19 cellular contexts compared by ENCODE assay signal in genomic region chr9:136323420-136323819, GRCh38. TPM values are rescaled to one million over a fixed set of nuclear protein-coding genes. Genes with fewer than 3 reads are reported as not detected.
DNase-seq lines count a peak whose midpoint lies in the region; TF ChIP-seq lines count a peak whose summit lies in the region.
"Had no signal": no experiment of that assay in that cellular context is flagged by ENCODE, and none has a peak within 500 bp of the region (broad histone marks: within the 10 kb centered on the region; RNA-seq: fewer than 3 reads in every experiment).

No MANE protein-coding gene starts in this region.

- dilution Hi-C loops in mammary epithelial cell (cut with HindIII; ENCODE audit: low sequenced_read_pairs): no loop called here

- intact Hi-C loops in mammary epithelial cell (cut with micrococcal nuclease) (no loop called here), A673 (cut with micrococcal nuclease; ENCODE audit: unreplicated experiment) (no loop called here)

- peak overlapping the region in 1 of 3 experiments; percentile 68 for H3K4me3 Mint-ChIP-seq in nephron
- H3K4me3 Mint-ChIP-seq: activated CD4-positive, alpha-beta T cell treated with anti-CD3 and anti-CD28 coated beads, Interleukin-2, amount 10 ng/mL, durations not matched to agents 24 days and 14 days; dendritic cell treated with granulocyte-macrophage colony-stimulating factor and Interleukin-4, amounts not matched to agents 40 ng/mL and 50 ng/mL, for 4 days had no signal

- H3K4me2 ChIP-seq in mammary epithelial cell (ENCODE audit: insufficient read depth, low read depth, low read length): peak overlapping the region; percentile 26

- H3K36me3 ChIP-seq in mammary epithelial cell (ENCODE audit: insufficient read depth, low read length): no peaks in the 10 kb centered on the region
- H3K36me3 ChIP-seq in A673 (ENCODE audit: insufficient read depth, low read length, poor library complexity, severe bottlenecking): no peaks in the 10 kb centered on the region
- H3K36me3 ChIP-seq: breast epithelium had no signal

- peak; percentile 38 for DNase-seq in NCI-H146 (lab: John Stamatoyannopoulos, UW)
- no peak for DNase-seq in NCI-H146 treated with DMSO at 0.1 percent for 48 hours (lab: John Stamatoyannopoulos, UW; ENCODE audit: unreplicated experiment)
- DNase-seq in NCI-H1105 (lab: John Stamatoyannopoulos, UW): peak; percentile 51
- peak; percentile 51 for DNase-seq in mammary epithelial cell
- DNase-seq in GF-D8 (lab: John Stamatoyannopoulos, UW): no peak
- no peak for DNase-seq in NOMO-1 (lab: John Stamatoyannopoulos, UW; ENCODE audit: unreplicated experiment in 2 of 2)
- DNase-seq in A673 (ENCODE audit: low spot score): no peak
- DNase-seq: activated CD4-positive, alpha-beta T cell treated with anti-CD3 and anti-CD28 coated beads, Interleukin-2, amount 10 ng/mL, durations not matched to agents 24 days and 14 days; foreskin melanocyte; hypothalamus; mesendoderm; NCI-H2227 treated with DMSO at 0.1 percent for 48 hours; psoas muscle; Right ventricle myocardium superior; stimulated activated CD4-positive, alpha-beta T cell treated with anti-CD3 and anti-CD28 coated beads, Interleukin-4, amount 100 ng/mL, for 24 hours had no signal

- peaks cover 6% of the 10 kb centered on the region for H3K27me3 Mint-ChIP-seq in nephron (ENCODE audit: low read depth)
- H3K27me3 Mint-ChIP-seq: activated CD4-positive, alpha-beta T cell treated with anti-CD3 and anti-CD28 coated beads, Interleukin-2, amount 10 ng/mL, durations not matched to agents 24 days and 14 days had no signal

- H3K9me3 Mint-ChIP-seq in nephron: peaks cover 3% of the 10 kb centered on the region
- H3K9me3 Mint-ChIP-seq: activated CD4-positive, alpha-beta T cell treated with anti-CD3 and anti-CD28 coated beads, Interleukin-2, amount 10 ng/mL, durations not matched to agents 24 days and 14 days; dendritic cell treated with granulocyte-macrophage colony-stimulating factor and Interleukin-4, amounts not matched to agents 40 ng/mL and 50 ng/mL, for 4 days had no signal

- H3K9me3 ChIP-seq in mammary epithelial cell (replicated peaks; ENCODE audit: insufficient read depth, low read length) (no peaks in the 10 kb centered on the region), A673 (ENCODE audit: low read depth, low read length, poor library complexity, severe bottlenecking) (peaks cover 4% of the 10 kb centered on the region)
- H3K9me3 ChIP-seq: breast epithelium, psoas muscle had no signal

- CTCF ChIA-PET in mammary epithelial cell (lab: Charles Lee; ENCODE audit: low non-redundant PET) (no interaction called here), A673 (lab: Charles Lee) (interaction anchor here (1.7 kb wide), 1 partner anchor 10 kb away, joined by 4 read pairs; no protein-coding TSS in a partner anchor)

- in situ Hi-C loops in mammary epithelial cell (cut with MboI; ENCODE audit: low sequenced_read_pairs in 2 of 2): loop anchor here in 1 of 2 donors (10.0 kb wide), 1 partner anchor 71 kb away; no protein-coding TSS in a partner anchor

- H3K27me3 ChIP-seq in mammary epithelial cell (ENCODE audit: insufficient read depth, low read length): no peaks in the 10 kb centered on the region
- H3K27me3 ChIP-seq in A673 (replicated peaks; ENCODE audit: insufficient read depth, low read depth, low read length, poor library complexity): no peaks in the 10 kb centered on the region
- H3K27me3 ChIP-seq: breast epithelium had no signal

- H2AFZ ChIP-seq in mammary epithelial cell (ENCODE audit: low read depth, low read length): peak overlapping the region; percentile 35

- H3K9ac ChIP-seq in mammary epithelial cell (ENCODE audit: insufficient read depth, low read length): no peak overlapping the region

- H3K4me3 ChIP-seq in mammary epithelial cell (replicated peaks in 1 of 3; ENCODE audit: insufficient read depth in 1 of 3, low read depth in 2 of 3, low read length in 3 of 3) (no peak overlapping the region), A673 (ENCODE audit: low read depth, low read length, poor library complexity, severe bottlenecking) (no peak overlapping the region)
- H3K4me3 ChIP-seq: breast epithelium, psoas muscle had no signal

- 20% methylated on average over 7 of the region's 15 CpGs for WGBS in mammary epithelial cell (ENCODE audit: low coverage, missing lambda C conversion rate)

- peak in 1 of 2 donors; percentile 19 for TF ChIP-seq CTCF in mammary epithelial cell (conservative IDR thresholded peaks at IDR 0.05 in 1 of 2, IDR thresholded peaks at IDR 0.05 in 1 of 2; ENCODE audit: extremely low read depth in 1 of 2, insufficient read depth in 1 of 2, low read depth in 1 of 2, low read length in 2 of 2)
- TF ChIP-seq CTCF in nephron (IDR thresholded peaks at IDR 0.05; ENCODE audit: unreplicated experiment in 3 of 3): no peak
- TF ChIP-seq CTCF in A673 (conservative IDR thresholded peaks at IDR 0.05; ENCODE audit: low read depth, low read length): no peak

- H4K20me1 ChIP-seq in mammary epithelial cell (ENCODE audit: insufficient read depth, low read length): no peaks in the 10 kb centered on the region

- BruUV-seq in mammary epithelial cell (replicated peaks; lab: Mats Ljungman, UMichigan) (no TSS peak), A673 (replicated peaks; lab: Mats Ljungman, UMichigan) (no TSS peak)

- peaks cover 12% of the 10 kb centered on the region for H3K4me1 Mint-ChIP-seq in nephron
- H3K4me1 Mint-ChIP-seq: activated CD4-positive, alpha-beta T cell treated with anti-CD3 and anti-CD28 coated beads, Interleukin-2, amount 10 ng/mL, durations not matched to agents 24 days and 14 days had no signal

- H3K27ac ChIP-seq in mammary epithelial cell (ENCODE audit: insufficient read depth, low read depth, low read length): no peak overlapping the region
- no peak overlapping the region for H3K27ac ChIP-seq in A673 (ENCODE audit: low read depth, low read length, poor library complexity, severe bottlenecking)
- H3K27ac ChIP-seq: psoas muscle had no signal

- no peaks in the 10 kb centered on the region for H3K79me2 ChIP-seq in mammary epithelial cell (ENCODE audit: insufficient read depth, low read length)

- H3K36me3 Mint-ChIP-seq in nephron (ENCODE audit: low read depth): no peaks in the 10 kb centered on the region

- POLR2A ChIA-PET in A673 (lab: Charles Lee; ENCODE audit: low non-redundant PET): no interaction called here

- H3K27ac Mint-ChIP-seq in nephron: peak overlapping the region in 2 of 3 experiments; percentile 48 to 70
- H3K27ac Mint-ChIP-seq: activated CD4-positive, alpha-beta T cell treated with anti-CD3 and anti-CD28 coated beads, Interleukin-2, amount 10 ng/mL, durations not matched to agents 24 days and 14 days; dendritic cell treated with granulocyte-macrophage colony-stimulating factor and Interleukin-4, amounts not matched to agents 40 ng/mL and 50 ng/mL, for 4 days had no signal

- H3K4me1 ChIP-seq in mammary epithelial cell (ENCODE audit: insufficient read depth, low read length): peaks cover 25% of the 10 kb centered on the region
- H3K4me1 ChIP-seq in A673 (ENCODE audit: insufficient read depth, low read length, poor library complexity, severe bottlenecking): peaks cover 17% of the 10 kb centered on the region

RNA-seq across cellular contexts. Expression of gene GPSM1, which starts 3.9 kb away (rescaled TPM):
- total RNA-seq in mammary epithelial cell (10 to 100 TPM; 34.3 to 34.4 TPM), A673 (2021) (36.4 and 48.5 TPM in 2 replicates)
- polyA plus RNA-seq in mammary epithelial cell: 9.1 TPM
- polyA minus RNA-seq in mammary epithelial cell: 2.2 TPM

RNA-seq across cellular contexts. Expression of gene CCDC187, which starts 19.5 kb away (rescaled TPM):
- total RNA-seq in mammary epithelial cell (under 1 TPM in 1 of 2 donors, not detected in 1; 0.05 TPM), A673 (2021) (not detected in 2 replicates)
- polyA plus RNA-seq in mammary epithelial cell: not detected
- polyA minus RNA-seq in mammary epithelial cell: not detected
- total RNA-seq: activated CD4-positive, alpha-beta T cell treated with anti-CD3 and anti-CD28 coated beads, Interleukin-2, amount 10 ng/mL, durations not matched to agents 24 days and 14 days; breast epithelium; psoas muscle; Right ventricle myocardium superior had no signal
- polyA plus RNA-seq: neural cell, psoas muscle had no signal

RNA-seq across cellular contexts. Expression of gene DNLZ, which starts 40.1 kb away (rescaled TPM):
- total RNA-seq in mammary epithelial cell (10 to 100 TPM; 11.7 to 33.9 TPM), A673 (2021) (32.7 and 37.3 TPM in 2 replicates)
- 13.8 TPM for polyA plus RNA-seq in mammary epithelial cell
- polyA minus RNA-seq in mammary epithelial cell: not detected

RNA-seq across cellular contexts. Expression of gene CARD9, which starts 50.0 kb away (rescaled TPM):
- total RNA-seq in mammary epithelial cell (1 to 10 TPM in 1 of 2 donors, under 1 TPM in 1; 0.47 to 1.0 TPM), A673 (2021) (4.8 and 5.4 TPM in 2 replicates)
- polyA plus RNA-seq in mammary epithelial cell: 0.14 TPM
- polyA minus RNA-seq in mammary epithelial cell: not detected

Comparison
In these comparisons a context has a peak if more than half of its experiments do, and no peak if none do; other contexts are left out.
1. DNase-seq: peak in NCI-H146 (single experiment), NCI-H1105 (single experiment) and mammary epithelial cell (single experiment); none in NCI-H146 treated with DMSO at 0.1 percent for 48 hours (single experiment), GF-D8 (single experiment), NOMO-1 (0 of 2) and A673 (single experiment).